27 cellular contexts compared by ENCODE assay signal in genomic region chr15:53305101-53305500, GRCh38.
"Had no signal": no experiment of that assay in that cellular context is flagged by ENCODE, and none has a peak within 500 bp of the region (broad histone marks: within the 10 kb centered on the region; RNA-seq: fewer than 3 reads in every experiment).

No MANE protein-coding gene starts in this region.

- FAIRE-seq: urothelium cell line had no signal

- H3K9me3 ChIP-seq: stomach, suprapubic skin, testis, thoracic aorta, thyroid gland, tibial artery, tibial nerve, transverse colon, upper lobe of left lung, upper lobe of right lung, uterus, vagina had no signal

- ATAC-seq: stimulated activated effector memory CD8-positive, alpha-beta T cell treated with anti-CD3 and anti-CD28 coated beads, Interleukin-12 subunit alpha, Interleukin-12 subunit beta, amount 100 ng/mL, for 72 hours; stimulated activated memory B cell treated with anti-CD40 and anti-IgM and Interleukin-4, amounts not matched to agents 10 μg/mL and 1 μg/mL and 100 μg/mL, for 72 hours; stimulated activated naive B cell treated with anti-CD40 and anti-IgM and Interleukin-4, amounts not matched to agents 10 μg/mL and 1 μg/mL and 100 μg/mL, for 72 hours; stimulated activated naive CD8-positive, alpha-beta T cell treated with anti-CD3 and anti-CD28 coated beads, Interleukin-15, amount 100 ng/mL, for 72 hours; stimulated activated naive CD8-positive, alpha-beta T cell treated with anti-CD3 and anti-CD28 coated beads, Interleukin-15, Interleukin-2, amounts not matched to agents 100 U/mL and 50 U/mL, for 24 hours; upper lobe of right lung had no signal

- H3K36me3 ChIP-seq: stomach, suprapubic skin, thoracic aorta, thyroid gland, tibial artery, tibial nerve, transverse colon, upper lobe of left lung, upper lobe of right lung, uterus, vagina had no signal

- H3K27ac ChIP-seq: stomach, suprapubic skin, testis, thoracic aorta, thyroid gland, tibial artery, tibial nerve, transverse colon, upper lobe of left lung, upper lobe of right lung, uterus, vagina had no signal

- H3K4me1 ChIP-seq: stomach, suprapubic skin, testis, thyroid gland, tibial artery, tibial nerve, transverse colon, upper lobe of left lung, upper lobe of right lung, uterus, vagina had no signal

- DNase-seq: stimulated activated CD4-positive, alpha-beta T cell treated with anti-CD3 and anti-CD28 coated beads, Interleukin-2, amount 100 ng/mL, for 48 hours; stimulated activated CD4-positive, alpha-beta T cell treated with anti-CD3 and anti-CD28 coated beads, Interleukin-4, amount 100 ng/mL, for 1 hour; stimulated activated CD4-positive, alpha-beta T cell treated with anti-CD3 and anti-CD28 coated beads, Interleukin-4, amount 100 ng/mL, for 24 hours; stimulated activated CD4-positive, alpha-beta T cell treated with anti-CD3 and anti-CD28 coated beads, Interleukin-4, amount 100 ng/mL, for 4 hours; stimulated activated CD8-positive, alpha-beta memory T cell treated with anti-CD3 and anti-CD28 coated beads, Interleukin-4, amount 100 ng/mL, for 48 hours; stimulated activated naive B cell treated with anti-CD40 and anti-IgM and Interleukin-4, amounts not matched to agents 10 μg/mL and 1 μg/mL and 100 μg/mL, for 72 hours; stimulated activated naive CD4-positive, alpha-beta T cell; stimulated activated naive CD4-positive, alpha-beta T cell treated with Interleukin-2 at 50 U/mL for 16 hours; stimulated activated naive CD8-positive, alpha-beta T cell treated with anti-CD3 and anti-CD28 coated beads, Interleukin-15, amount 100 ng/mL, for 72 hours; stimulated activated naive CD8-positive, alpha-beta T cell treated with anti-CD3 and anti-CD28 coated beads, Interleukin-15, Interleukin-2, amounts not matched to agents 100 U/mL and 50 U/mL, for 24 hours; stomach; substantia nigra; testis; thyroid gland; tibial artery; transverse colon; trophoblast cell; upper lobe of left lung; upper lobe of right lung; uterus had no signal

- H3K27me3 ChIP-seq: stomach, suprapubic skin, testis, thyroid gland, tibial artery, tibial nerve, transverse colon, upper lobe of left lung, upper lobe of right lung, uterus, vagina had no signal

- H3K4me3 ChIP-seq: stomach, suprapubic skin, testis, thoracic aorta, thyroid gland, tibial artery, tibial nerve, transverse colon, upper lobe of left lung, upper lobe of right lung, uterus, vagina had no signal
